ENCODE assay signal across 12 cellular contexts in genomic region chr17:13362341-13363122, GRCh38.
DNase-seq lines count a peak whose midpoint lies in the region; ATAC-seq and TF ChIP-seq lines count a peak whose summit lies in the region.
"Had no signal": no experiment of that assay in that cellular context is flagged by ENCODE, and none has a peak within 500 bp of the region (broad histone marks: within the 10 kb centered on the region; RNA-seq: fewer than 3 reads in every experiment).

No MANE protein-coding gene starts in this region.

- peak overlapping the region; percentile 7 for H3K4me3 ChIP-seq in brain microvascular endothelial cell (ENCODE audit: low read depth, low read length)

- TF ChIP-seq CTCF in brain microvascular endothelial cell (IDR thresholded peaks at IDR 0.05; ENCODE audit: low read depth, low read length, missing control alignments) = no peak
- no peak for TF ChIP-seq CTCF in GM10266 (IDR thresholded peaks at IDR 0.05; ENCODE audit: control insufficient read depth, insufficient read depth, low read depth, missing control alignments)

- in situ Hi-C loops in brain microvascular endothelial cell (cut with HindIII; ENCODE audit: low pct_ligation_motif_present, low sequenced_read_pairs) = no loop called here

- H3K27ac ChIP-seq in brain microvascular endothelial cell = peak overlapping the region; percentile 7

- H3K36me3 ChIP-seq in brain microvascular endothelial cell (replicated peaks) = no peaks in the 10 kb centered on the region

- no peaks in the 10 kb centered on the region for H3K27me3 ChIP-seq in brain microvascular endothelial cell (replicated peaks)

- DNase-seq in AG08395 (ENCODE audit: low spot score) = peak; percentile 49
- peak; percentile 42 for DNase-seq in HS-5 (ENCODE audit: low read depth)
- peak; percentile 76 for DNase-seq in brain microvascular endothelial cell
- peak; percentile 33 for DNase-seq in left kidney (ENCODE audit: low read depth, low spot score)
- no peak for DNase-seq in GM10266 (ENCODE audit: extremely low spot score)
- DNase-seq in GM19240 (ENCODE audit: insufficient read length, low spot score) = no peak
- DNase-seq in NCI-H1048 (lab: John Stamatoyannopoulos, UW) = no peak
- DNase-seq: activated CD8-positive, alpha-beta T cell treated with anti-CD3 and anti-CD28 coated beads for 36 hours; activated gamma-delta T cell treated with Interleukin-2 at 50 U/mL for 16 hours; C1 segment of cervical spinal cord; NCI-H1930 had no signal

- no peak for ATAC-seq in HG03135 (IDR thresholded peaks at IDR 0.05; ENCODE audit: unreplicated experiment)
- ATAC-seq: activated CD8-positive, alpha-beta T cell treated with anti-CD3 and anti-CD28 coated beads for 36 hours had no signal

Comparison
In these comparisons a context has a peak if more than half of its experiments do, and no peak if none do; other contexts are left out.
1. DNase-seq: peak in AG08395 (single experiment), HS-5 (single experiment), brain microvascular endothelial cell (single experiment) and left kidney (single experiment); none in GM10266 (single experiment), GM19240 (single experiment) and NCI-H1048 (single experiment).